Comparison of ENCODE assay signal across 6 cellular contexts in the genomic region with DNA sequence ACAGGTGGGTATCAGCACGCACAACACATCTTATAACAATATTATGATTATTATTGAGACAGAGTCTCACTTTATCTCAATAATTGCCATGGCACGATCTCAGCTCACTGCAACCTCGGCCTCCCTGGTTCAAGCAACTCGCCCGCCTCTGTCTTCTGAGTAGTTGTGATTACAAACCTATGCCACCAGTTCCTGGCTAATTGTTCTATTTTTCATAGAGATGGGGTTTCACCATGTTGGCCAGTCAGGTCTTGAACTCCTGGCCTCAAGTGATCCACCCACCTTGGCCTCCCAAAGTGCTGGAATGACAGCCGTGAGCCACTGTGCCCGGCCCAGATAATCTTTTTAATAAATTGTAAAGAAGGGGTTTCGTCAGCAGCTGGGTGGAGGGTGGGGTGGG.
DNase-seq lines count a peak whose midpoint lies in the region; ATAC-seq lines count a peak whose summit lies in the region.
"Not testable (repeated sequence)": the region's sequence is repeated elsewhere in the genome, so short reads cannot be mapped to it uniquely, and the experiment has no call there.

No MANE protein-coding gene starts in this region.

- H3K4me3 Mint-ChIP-seq in stimulated activated naive B cell treated with anti-CD40 and anti-IgM and Interleukin-4, amounts not matched to agents 10 μg/mL and 1 μg/mL and 100 μg/mL, for 72 hours: not testable (repeated sequence)

- not testable (repeated sequence) for H3K4me1 ChIP-seq in aorta (ENCODE audit: control insufficient read depth in 1 of 2, insufficient read depth in 2 of 2, low read length in 2 of 2)

- intact Hi-C loops in Right ventricle myocardium superior (cut with DNase I); left ventricle myocardium superior (cut with micrococcal nuclease); posterior vena cava (cut with DNase I); aorta (cut with DNase I): not testable (repeated sequence)

- not testable (repeated sequence) for H3K27me3 Mint-ChIP-seq in stimulated activated naive B cell treated with anti-CD40 and anti-IgM and Interleukin-4, amounts not matched to agents 10 μg/mL and 1 μg/mL and 100 μg/mL, for 72 hours

- WGBS in aorta, 2 donors: 78 to 83% methylated on average over 7 of the region's 8 CpGs

- ATAC-seq in Right ventricle myocardium superior (ENCODE audit: poor library complexity); left ventricle myocardium superior; stimulated activated naive B cell treated with anti-CD40 and anti-IgM and Interleukin-4, amounts not matched to agents 10 μg/mL and 1 μg/mL and 100 μg/mL, for 72 hours (replicated peaks); aorta (ENCODE audit: low FRiP score): not testable (repeated sequence)

- not testable (repeated sequence) for H3K27me3 ChIP-seq in aorta (ENCODE audit: control insufficient read depth in 1 of 2, insufficient read depth in 2 of 2, low read length in 1 of 2)

- H3K9me3 ChIP-seq in aorta (ENCODE audit: control insufficient read depth, low read length): not testable (repeated sequence)

- not testable (repeated sequence) for H3K36me3 Mint-ChIP-seq in stimulated activated naive B cell treated with anti-CD40 and anti-IgM and Interleukin-4, amounts not matched to agents 10 μg/mL and 1 μg/mL and 100 μg/mL, for 72 hours

- DNase-seq in Right ventricle myocardium superior: peak; percentile 21
- peak; percentile 14 for DNase-seq in left ventricle myocardium superior
- DNase-seq in mesenteric fat pad (ENCODE audit: low spot score): peak; percentile 86
- DNase-seq in posterior vena cava (ENCODE audit: low spot score): peak; percentile 74
- not testable (repeated sequence) for DNase-seq in stimulated activated naive B cell treated with anti-CD40 and anti-IgM and Interleukin-4, amounts not matched to agents 10 μg/mL and 1 μg/mL and 100 μg/mL, for 72 hours
- DNase-seq in aorta: peak; percentile 20 to 44

- not testable (repeated sequence) for H3K36me3 ChIP-seq in aorta (ENCODE audit: control insufficient read depth in 1 of 2, insufficient read depth in 2 of 2, low read length in 1 of 2)

- not testable (repeated sequence) for H3K4me1 Mint-ChIP-seq in stimulated activated naive B cell treated with anti-CD40 and anti-IgM and Interleukin-4, amounts not matched to agents 10 μg/mL and 1 μg/mL and 100 μg/mL, for 72 hours

- not testable (repeated sequence) for H3K9me3 Mint-ChIP-seq in stimulated activated naive B cell treated with anti-CD40 and anti-IgM and Interleukin-4, amounts not matched to agents 10 μg/mL and 1 μg/mL and 100 μg/mL, for 72 hours

- not testable (repeated sequence) for H3K4me3 ChIP-seq in aorta (ENCODE audit: low read length in 2 of 2)

- H3K27ac ChIP-seq in aorta (ENCODE audit: low read depth in 1 of 2, low read length in 2 of 2): not testable (repeated sequence)

- H3K27ac Mint-ChIP-seq in stimulated activated naive B cell treated with anti-CD40 and anti-IgM and Interleukin-4, amounts not matched to agents 10 μg/mL and 1 μg/mL and 100 μg/mL, for 72 hours: peak overlapping the region; percentile 31
